Comparison of ENCODE assay signal across 13 cellular contexts in the genomic region with DNA sequence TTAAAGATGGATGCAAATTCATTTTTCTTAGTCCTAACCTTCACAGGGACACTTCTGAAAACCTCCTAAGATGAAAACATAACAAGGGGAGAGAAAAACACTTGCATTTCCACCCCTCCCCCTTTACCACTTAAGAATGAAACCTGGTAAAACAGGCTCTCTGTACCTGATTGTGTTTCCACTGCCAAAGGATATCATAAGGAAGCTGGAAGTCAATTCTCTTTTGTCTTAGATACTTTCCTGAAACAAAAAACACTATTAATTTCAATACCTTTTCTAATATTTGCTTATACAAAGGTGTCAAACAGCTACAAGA. TPM values are rescaled to one million over a fixed set of nuclear protein-coding genes. Genes with fewer than 3 reads are reported as not detected.
A peak's percentile ranks its signal among the peaks of the same experiment; 100 is the strongest.
DNase-seq lines count a peak whose midpoint lies in the region; ATAC-seq and TF ChIP-seq lines count a peak whose summit lies in the region.
"Had no signal": no experiment of that assay in that cellular context is flagged by ENCODE, and none has a peak within 500 bp of the region (broad histone marks: within the 10 kb centered on the region; RNA-seq: fewer than 3 reads in every experiment).

No MANE protein-coding gene starts in this region.

- intact Hi-C loops in dorsolateral prefrontal cortex (cut with DNase I) (no loop called here), PC-3 (cut with micrococcal nuclease) (loop anchor here (10.0 kb wide), 1 partner anchor 55 kb away; no protein-coding TSS in a partner anchor)

- H3F3A ChIP-seq in DOHH2 (ENCODE audit: control insufficient read depth, insufficient read depth) (peaks cover 4% of the 10 kb centered on the region), PC-3 (ENCODE audit: low read length, unreplicated experiment) (no peaks in the 10 kb centered on the region)

- peaks cover 32% of the 10 kb centered on the region for H3K4me1 Mint-ChIP-seq in osteocyte (ENCODE audit: unreplicated experiment)
- H3K4me1 Mint-ChIP-seq: endodermal cell had no signal

- H3K4me2 ChIP-seq in DOHH2 (ENCODE audit: low read length) (peak overlapping the region; percentile 46), PC-3 (ENCODE audit: low read length) (no peak overlapping the region)
- H3K4me2 ChIP-seq: BLaER1 had no signal

- POLR2A ChIA-PET in PC-3 (lab: Charles Lee; ENCODE audit: unreplicated experiment), result no interaction called here

- peaks cover 11% of the 10 kb centered on the region for H3K4me1 ChIP-seq in DOHH2 (ENCODE audit: control insufficient read depth, low read length)
- H3K4me1 ChIP-seq in PC-3 (ENCODE audit: insufficient read depth, low read length), result no peaks in the 10 kb centered on the region

- H3K4me3 Mint-ChIP-seq in osteocyte (ENCODE audit: unreplicated experiment), result peak overlapping the region; percentile 65
- H3K4me3 Mint-ChIP-seq: endodermal cell; stimulated activated naive CD8-positive, alpha-beta T cell treated with anti-CD3 and anti-CD28 coated beads, Interleukin-15, Interleukin-2, amounts not matched to agents 100 ng/mL and 50 ng/mL, for 24 hours had no signal

- H3K79me2 ChIP-seq in DOHH2 (ENCODE audit: control insufficient read depth, low read length), result no peaks in the 10 kb centered on the region
- H3K79me2 ChIP-seq in PC-3 (ENCODE audit: low read length), result no peaks in the 10 kb centered on the region

- CTCF ChIA-PET in PC-3 (lab: Charles Lee), result no interaction called here

- DNase-seq in LNCaP clone FGC (ENCODE audit: low read depth), result peak; percentile 33
- DNase-seq in dorsolateral prefrontal cortex, result no peak
- DNase-seq in osteocyte (ENCODE audit: extremely low spot score, unreplicated experiment), result no peak
- no peak for DNase-seq in NCI-H2171 (lab: John Stamatoyannopoulos, UW)
- DNase-seq in PC-3, result no peak
- DNase-seq in SW 1271 (lab: John Stamatoyannopoulos, UW), result no peak
- DNase-seq: endodermal cell; NCI-H1092; stimulated activated CD4-positive, alpha-beta T cell treated with anti-CD3 and anti-CD28 coated beads, Interleukin-12 subunit alpha, Interleukin-12 subunit beta, amount 100 ng/mL, for 4 hours had no signal

- H3K36me3 ChIP-seq in DOHH2 (ENCODE audit: control insufficient read depth, low read length) (peaks cover 42% of the 10 kb centered on the region), PC-3 (ENCODE audit: low read depth, low read length) (peaks cover 29% of the 10 kb centered on the region)

- no peaks in the 10 kb centered on the region for H3K9me3 Mint-ChIP-seq in osteocyte (ENCODE audit: unreplicated experiment)
- H3K9me3 Mint-ChIP-seq: endodermal cell; stimulated activated naive CD8-positive, alpha-beta T cell treated with anti-CD3 and anti-CD28 coated beads, Interleukin-15, Interleukin-2, amounts not matched to agents 100 ng/mL and 50 ng/mL, for 24 hours had no signal

- H3K27me3 ChIP-seq in DOHH2 (ENCODE audit: control insufficient read depth, low read length), result no peaks in the 10 kb centered on the region
- H3K27me3 ChIP-seq in dorsolateral prefrontal cortex, result no peaks in the 10 kb centered on the region
- no peaks in the 10 kb centered on the region for H3K27me3 ChIP-seq in PC-3 (ENCODE audit: low read length)
- H3K27me3 ChIP-seq: BLaER1 had no signal

- H3K36me3 Mint-ChIP-seq in osteocyte (ENCODE audit: unreplicated experiment), result peaks cover 25% of the 10 kb centered on the region

- no peaks in the 10 kb centered on the region for H4K20me1 ChIP-seq in DOHH2 (ENCODE audit: control insufficient read depth, insufficient read depth, low read depth, low read length)
- no peaks in the 10 kb centered on the region for H4K20me1 ChIP-seq in PC-3 (ENCODE audit: low read length)

- no peak for TF ChIP-seq CTCF in DOHH2 (IDR thresholded peaks at IDR 0.05; ENCODE audit: low read depth, low read length, poor library complexity, severe bottlenecking)
- no peak for TF ChIP-seq CTCF in LNCaP clone FGC (IDR thresholded peaks at IDR 0.05; ENCODE audit: control insufficient read depth, extremely low read depth, insufficient read depth)
- TF ChIP-seq CTCF in dorsolateral prefrontal cortex (IDR thresholded peaks at IDR 0.05 in 54 of 56, conservative IDR thresholded peaks at IDR 0.05 in 2 of 56; ENCODE audit: low read depth in 1 of 56, partially characterized antibody in 56 of 56), result no peak
- TF ChIP-seq CTCF in osteocyte (IDR thresholded peaks at IDR 0.05), result no peak
- no peak for TF ChIP-seq CTCF in PC-3 (conservative IDR thresholded peaks at IDR 0.05; ENCODE audit: low read depth, low read length)

- no peak overlapping the region for H2AFZ ChIP-seq in PC-3 (ENCODE audit: low read length)

- no peaks in the 10 kb centered on the region for H3K27me3 Mint-ChIP-seq in osteocyte (ENCODE audit: unreplicated experiment)
- H3K27me3 Mint-ChIP-seq: stimulated activated naive CD8-positive, alpha-beta T cell treated with anti-CD3 and anti-CD28 coated beads, Interleukin-15, Interleukin-2, amounts not matched to agents 100 ng/mL and 50 ng/mL, for 24 hours had no signal

- H3K4me3 ChIP-seq in DOHH2 (ENCODE audit: low read length), result no peak overlapping the region
- H3K4me3 ChIP-seq in LNCaP clone FGC (ENCODE audit: low read depth, low read length), result no peak overlapping the region
- peak overlapping the region in 12 of 59 donors; percentile 8 to 34 (median 12) for H3K4me3 ChIP-seq in dorsolateral prefrontal cortex
- H3K4me3 ChIP-seq in PC-3 (ENCODE audit: low read length), result no peak overlapping the region
- H3K4me3 ChIP-seq: BLaER1 had no signal

- H3K27ac ChIP-seq in DOHH2 (ENCODE audit: low read depth, low read length), result no peak overlapping the region
- peak overlapping the region in 46 of 59 donors; percentile 0 to 83 (median 58) for H3K27ac ChIP-seq in dorsolateral prefrontal cortex
- H3K27ac ChIP-seq in PC-3 (ENCODE audit: low read length), result no peak overlapping the region
- H3K27ac ChIP-seq: BLaER1 had no signal

- peak overlapping the region; percentile 85 for H3K27ac Mint-ChIP-seq in osteocyte (ENCODE audit: unreplicated experiment)
- H3K27ac Mint-ChIP-seq: endodermal cell; stimulated activated naive CD8-positive, alpha-beta T cell treated with anti-CD3 and anti-CD28 coated beads, Interleukin-15, Interleukin-2, amounts not matched to agents 100 ng/mL and 50 ng/mL, for 24 hours had no signal

- H3K9me3 ChIP-seq in DOHH2 (ENCODE audit: control insufficient read depth, insufficient read depth, low read length), result no peaks in the 10 kb centered on the region
- no peaks in the 10 kb centered on the region for H3K9me3 ChIP-seq in PC-3 (ENCODE audit: low read length)
- H3K9me3 ChIP-seq: BLaER1 had no signal

- H3K9me2 ChIP-seq in DOHH2 (replicated peaks; ENCODE audit: control insufficient read depth, low read length), result no peaks in the 10 kb centered on the region
- H3K9me2 ChIP-seq in PC-3 (replicated peaks; ENCODE audit: low read length), result no peaks in the 10 kb centered on the region

- no peak overlapping the region for H3K9ac ChIP-seq in PC-3 (ENCODE audit: low read length)
- H3K9ac ChIP-seq: BLaER1 had no signal

- ATAC-seq in HG03571 (IDR thresholded peaks at IDR 0.05; ENCODE audit: unreplicated experiment) (no peak), PC-3 (no peak)

- BruUV-seq in PC-3 (replicated peaks; lab: Mats Ljungman, UMichigan), result no TSS peak

RNA-seq across cellular contexts. Expression of gene RUSC1, which starts 59.1 kb away (rescaled TPM):
- 100 to 1,000 TPM in 64 of 120 experiments, 10 to 100 TPM in 56; 35.9 to 141 (median 101) TPM for total RNA-seq in dorsolateral prefrontal cortex
- total RNA-seq in osteocyte, result 34.4 and 35.4 TPM in 2 replicates
- total RNA-seq in PC-3 (2014; rRNA removed), result 80.3 and 85.1 TPM in 2 replicates

Comparison
In these comparisons a context has a peak if more than half of its experiments do, and no peak if none do; other contexts are left out.
1. H3K27ac ChIP-seq: peak in dorsolateral prefrontal cortex (46 of 59); none in DOHH2 (single experiment) and PC-3 (single experiment).